In the genomic region with DNA sequence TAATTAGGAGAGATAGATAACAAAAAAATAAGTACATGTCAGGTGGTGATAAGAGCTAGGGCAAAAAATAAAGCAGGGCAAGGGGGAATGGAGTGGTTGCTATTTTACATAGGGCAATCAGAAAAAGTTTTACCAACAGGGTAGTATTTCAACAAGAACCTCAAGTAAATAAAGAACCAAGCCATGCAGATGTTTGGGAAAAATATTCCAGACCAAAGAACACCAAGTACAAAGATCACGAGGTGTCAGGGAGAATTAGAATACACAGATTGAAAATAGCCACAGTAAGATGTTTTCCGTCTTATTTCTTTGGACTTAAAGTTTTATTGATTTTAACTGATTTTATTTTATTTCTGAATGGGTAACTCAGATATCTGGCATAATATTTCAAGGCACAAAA, we compare ENCODE assay signal across 16 cellular contexts. TPM values are rescaled to one million over a fixed set of nuclear protein-coding genes. Genes with fewer than 3 reads are reported as not detected.
DNase-seq lines count a peak whose midpoint lies in the region; ATAC-seq lines count a peak whose summit lies in the region.
"Had no signal": no experiment of that assay in that cellular context is flagged by ENCODE, and none has a peak within 500 bp of the region (broad histone marks: within the 10 kb centered on the region; RNA-seq: fewer than 3 reads in every experiment).

No MANE protein-coding gene starts in this region.

- peaks cover 22% of the 10 kb centered on the region for H3K4me1 Mint-ChIP-seq in activated naive CD4-positive, alpha-beta T cell treated with anti-CD3 and anti-CD28 coated beads, Interleukin-2, amount 10 ng/mL, durations not matched to agents 7 days and 5 days
- H3K4me1 Mint-ChIP-seq in CD8-positive, alpha-beta memory T cell = peaks cover 50 to 84% (median 67%) of the 10 kb centered on the region in 3 donors
- H3K4me1 Mint-ChIP-seq in immature natural killer cell = peaks cover 36 to 69% of the 10 kb centered on the region in 2 donors
- H3K4me1 Mint-ChIP-seq in natural killer cell treated with Interleukin-12 subunit alpha and Interleukin-12 subunit beta and Interleukin-15 and Interleukin-18, amount 100 ng/mL, for 72 hours (ENCODE audit: low read depth in 2 of 2) = peaks cover 25 to 27% of the 10 kb centered on the region in 2 donors

- POLR2A ChIA-PET in CD8-positive, alpha-beta memory T cell (lab: Charles Lee) = no interaction called here

- no peak overlapping the region for H3K4me3 Mint-ChIP-seq in activated naive CD4-positive, alpha-beta T cell treated with anti-CD3 and anti-CD28 coated beads, Interleukin-2, amount 10 ng/mL, durations not matched to agents 7 days and 5 days
- no peak overlapping the region for H3K4me3 Mint-ChIP-seq in CD8-positive, alpha-beta memory T cell
- no peak overlapping the region for H3K4me3 Mint-ChIP-seq in immature natural killer cell
- no peak overlapping the region for H3K4me3 Mint-ChIP-seq in natural killer cell treated with Interleukin-12 subunit alpha and Interleukin-12 subunit beta and Interleukin-15 and Interleukin-18, amount 100 ng/mL, for 72 hours
- H3K4me3 Mint-ChIP-seq: HFFc6 had no signal

- no peak for DNase-seq in activated naive CD4-positive, alpha-beta T cell treated with anti-CD3 and anti-CD28 coated beads, Interleukin-2, amount 10 ng/mL, durations not matched to agents 7 days and 5 days
- DNase-seq in activated naive CD4-positive, alpha-beta T cell treated with Interleukin-2 at 50 U/mL for 16 hours = no peak
- no peak for DNase-seq in CD8-positive, alpha-beta memory T cell
- DNase-seq in immature natural killer cell (no peak), MV-4-11 (lab: John Stamatoyannopoulos, UW) (no peak), G401 (ENCODE audit: low spot score) (no peak)
- DNase-seq in natural killer cell treated with Interleukin-12 subunit alpha and Interleukin-12 subunit beta and Interleukin-15 and Interleukin-18, amount 100 ng/mL, for 72 hours (ENCODE audit: low spot score) = no peak
- DNase-seq: C1 segment of cervical spinal cord, EL, HFFc6, NCI-H1092 treated with DMSO at 0.1 percent for 48 hours, NCI-H2227 treated with DMSO at 0.1 percent for 48 hours, NCI-H524 treated with DMSO at 0.1 percent for 48 hours, SHP77 had no signal

- H3K9me3 Mint-ChIP-seq in activated naive CD4-positive, alpha-beta T cell treated with anti-CD3 and anti-CD28 coated beads, Interleukin-2, amount 10 ng/mL, durations not matched to agents 7 days and 5 days = no peaks in the 10 kb centered on the region
- H3K9me3 Mint-ChIP-seq in CD8-positive, alpha-beta memory T cell = no peaks in the 10 kb centered on the region
- no peaks in the 10 kb centered on the region for H3K9me3 Mint-ChIP-seq in immature natural killer cell
- no peaks in the 10 kb centered on the region for H3K9me3 Mint-ChIP-seq in natural killer cell treated with Interleukin-12 subunit alpha and Interleukin-12 subunit beta and Interleukin-15 and Interleukin-18, amount 100 ng/mL, for 72 hours
- H3K9me3 Mint-ChIP-seq: HFFc6 had no signal

- no peak for ATAC-seq in natural killer cell treated with Interleukin-12 subunit alpha and Interleukin-12 subunit beta and Interleukin-15 and Interleukin-18, amount 100 ng/mL, for 72 hours
- no peak for ATAC-seq in HG03457 (IDR thresholded peaks at IDR 0.05; ENCODE audit: unreplicated experiment)

- CTCF ChIA-PET in activated naive CD4-positive, alpha-beta T cell treated with anti-CD3 and anti-CD28 coated beads, Interleukin-2, amount 10 ng/mL, durations not matched to agents 7 days and 5 days (lab: Charles Lee) = no interaction called here
- CTCF ChIA-PET in CD8-positive, alpha-beta memory T cell (lab: Charles Lee) = no interaction called here

- H3K27ac Mint-ChIP-seq in activated naive CD4-positive, alpha-beta T cell treated with anti-CD3 and anti-CD28 coated beads, Interleukin-2, amount 10 ng/mL, durations not matched to agents 7 days and 5 days = peak overlapping the region; percentile 62
- H3K27ac Mint-ChIP-seq in CD8-positive, alpha-beta memory T cell = peak overlapping the region in 7 of 8 donors; percentile 12 to 87 (median 56)
- peak overlapping the region in 5 of 6 donors; percentile 14 to 67 (median 55) for H3K27ac Mint-ChIP-seq in immature natural killer cell
- H3K27ac Mint-ChIP-seq in natural killer cell treated with Interleukin-12 subunit alpha and Interleukin-12 subunit beta and Interleukin-15 and Interleukin-18, amount 100 ng/mL, for 72 hours = peak overlapping the region; percentile 17 to 47
- H3K27ac Mint-ChIP-seq: HFFc6 had no signal

- peaks cover 35% of the 10 kb centered on the region for H3K4me1 ChIP-seq in CD8-positive, alpha-beta memory T cell (ENCODE audit: insufficient read depth, low read length)

- in situ Hi-C loops in G401 (cut with HindIII; ENCODE audit: low sequenced_read_pairs) = no loop called here

- H3K27me3 Mint-ChIP-seq in activated naive CD4-positive, alpha-beta T cell treated with anti-CD3 and anti-CD28 coated beads, Interleukin-2, amount 10 ng/mL, durations not matched to agents 7 days and 5 days = no peaks in the 10 kb centered on the region
- H3K27me3 Mint-ChIP-seq in CD8-positive, alpha-beta memory T cell = no peaks in the 10 kb centered on the region
- no peaks in the 10 kb centered on the region for H3K27me3 Mint-ChIP-seq in immature natural killer cell (ENCODE audit: low read depth in 3 of 3)
- H3K27me3 Mint-ChIP-seq in natural killer cell treated with Interleukin-12 subunit alpha and Interleukin-12 subunit beta and Interleukin-15 and Interleukin-18, amount 100 ng/mL, for 72 hours = no peaks in the 10 kb centered on the region

- peaks cover 57% of the 10 kb centered on the region for H3K36me3 Mint-ChIP-seq in activated naive CD4-positive, alpha-beta T cell treated with anti-CD3 and anti-CD28 coated beads, Interleukin-2, amount 10 ng/mL, durations not matched to agents 7 days and 5 days
- H3K36me3 Mint-ChIP-seq in CD8-positive, alpha-beta memory T cell = peaks cover 13 to 74% (median 15%) of the 10 kb centered on the region in 3 donors
- peaks cover 14 to 38% (median 22%) of the 10 kb centered on the region in 3 donors for H3K36me3 Mint-ChIP-seq in immature natural killer cell
- peaks cover 9% of the 10 kb centered on the region for H3K36me3 Mint-ChIP-seq in natural killer cell treated with Interleukin-12 subunit alpha and Interleukin-12 subunit beta and Interleukin-15 and Interleukin-18, amount 100 ng/mL, for 72 hours

- no peaks in the 10 kb centered on the region for H3K9me3 ChIP-seq in CD8-positive, alpha-beta memory T cell (ENCODE audit: low read length)

- no peak overlapping the region for H3K27ac ChIP-seq in CD8-positive, alpha-beta memory T cell (ENCODE audit: low read depth, low read length)
- H3K27ac ChIP-seq: KMS-11 had no signal

- peaks cover 33% of the 10 kb centered on the region for H3K36me3 ChIP-seq in CD8-positive, alpha-beta memory T cell (ENCODE audit: insufficient read depth, low read length)

- H3K4me3 ChIP-seq in CD8-positive, alpha-beta memory T cell (ENCODE audit: low read length) = no peak overlapping the region

- no peaks in the 10 kb centered on the region for H3K27me3 ChIP-seq in CD8-positive, alpha-beta memory T cell (ENCODE audit: insufficient read depth, low read length, poor library complexity, severe bottlenecking)

RNA-seq across cellular contexts. Expression of a gene that starts 11.1 kb away (rescaled TPM):
- 10 to 100 TPM; 42.3 to 50.8 TPM for total RNA-seq in CD8-positive, alpha-beta memory T cell
- 104 TPM for polyA plus RNA-seq in CD8-positive, alpha-beta memory T cell
- polyA plus RNA-seq in immature natural killer cell = 100 to 1,000 TPM in 1 of 3 donors, 10 to 100 TPM in 2; 32.8 to 118 (median 58.7) TPM
- 10 to 100 TPM; 68.7 to 77.4 TPM for total RNA-seq in natural killer cell treated with Interleukin-12 subunit alpha and Interleukin-12 subunit beta and Interleukin-15 and Interleukin-18, amount 100 ng/mL, for 72 hours
- 11.4 and 29.8 TPM in 2 replicates for total RNA-seq in G401 (2014; rRNA removed; shearing (Covaris generic))

RNA-seq across cellular contexts. Expression of a gene that starts 45.1 kb away (rescaled TPM):
- total RNA-seq in CD8-positive, alpha-beta memory T cell = 10 to 100 TPM; 36.0 to 41.0 TPM
- polyA plus RNA-seq in CD8-positive, alpha-beta memory T cell = 14.7 TPM
- polyA plus RNA-seq in immature natural killer cell = 10 to 100 TPM in 1 of 3 donors, 1 to 10 TPM in 2; 7.9 to 19.3 (median 9.3) TPM
- 10 to 100 TPM; 35.0 to 52.9 TPM for total RNA-seq in natural killer cell treated with Interleukin-12 subunit alpha and Interleukin-12 subunit beta and Interleukin-15 and Interleukin-18, amount 100 ng/mL, for 72 hours
- total RNA-seq in G401 (2014; rRNA removed; shearing (Covaris generic)) = 23.0 and 43.7 TPM in 2 replicates
